In genomic region chr2:99834426-99834825, GRCh38 we compare ENCODE assay signal across 1 cellular context.
TF ChIP-seq lines count a peak whose summit lies in the region.

No MANE protein-coding gene starts in this region.

TF ChIP-seq in IMR-90, 13 proteins besides CTCF, POLR2A, EP300 and RAD21 (continued from another document):
- TF ChIP-seq NFE2L2 (IDR thresholded peaks at IDR 0.05; ENCODE audit: low read depth, low read length) (no peak), FOS (IDR thresholded peaks at IDR 0.05; ENCODE audit: low read depth, low read length) (no peak), CHD1 (IDR thresholded peaks at IDR 0.05; ENCODE audit: low read depth, low read length) (no peak), SMC3 (IDR thresholded peaks at IDR 0.05; ENCODE audit: low read depth, low read length) (no peak), RCOR1 (IDR thresholded peaks at IDR 0.05; ENCODE audit: insufficient replicate concordance, low read length) (no peak)
- TF ChIP-seq, protein P1, sequence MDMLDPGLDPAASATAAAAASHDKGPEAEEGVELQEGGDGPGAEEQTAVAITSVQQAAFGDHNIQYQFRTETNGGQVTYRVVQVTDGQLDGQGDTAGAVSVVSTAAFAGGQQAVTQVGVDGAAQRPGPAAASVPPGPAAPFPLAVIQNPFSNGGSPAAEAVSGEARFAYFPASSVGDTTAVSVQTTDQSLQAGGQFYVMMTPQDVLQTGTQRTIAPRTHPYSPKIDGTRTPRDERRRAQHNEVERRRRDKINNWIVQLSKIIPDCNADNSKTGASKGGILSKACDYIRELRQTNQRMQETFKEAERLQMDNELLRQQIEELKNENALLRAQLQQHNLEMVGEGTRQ (IDR thresholded peaks at IDR 0.05; ENCODE audit: low read depth, low read length): no peak
- TF ChIP-seq, protein P2, sequence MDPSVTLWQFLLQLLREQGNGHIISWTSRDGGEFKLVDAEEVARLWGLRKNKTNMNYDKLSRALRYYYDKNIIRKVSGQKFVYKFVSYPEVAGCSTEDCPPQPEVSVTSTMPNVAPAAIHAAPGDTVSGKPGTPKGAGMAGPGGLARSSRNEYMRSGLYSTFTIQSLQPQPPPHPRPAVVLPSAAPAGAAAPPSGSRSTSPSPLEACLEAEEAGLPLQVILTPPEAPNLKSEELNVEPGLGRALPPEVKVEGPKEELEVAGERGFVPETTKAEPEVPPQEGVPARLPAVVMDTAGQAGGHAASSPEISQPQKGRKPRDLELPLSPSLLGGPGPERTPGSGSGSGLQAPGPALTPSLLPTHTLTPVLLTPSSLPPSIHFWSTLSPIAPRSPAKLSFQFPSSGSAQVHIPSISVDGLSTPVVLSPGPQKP (IDR thresholded peaks at IDR 0.05; ENCODE audit: borderline replicate concordance, low read depth, low read length): no peak
